ENCODE assay signal across 13 cellular contexts in the genomic region with DNA sequence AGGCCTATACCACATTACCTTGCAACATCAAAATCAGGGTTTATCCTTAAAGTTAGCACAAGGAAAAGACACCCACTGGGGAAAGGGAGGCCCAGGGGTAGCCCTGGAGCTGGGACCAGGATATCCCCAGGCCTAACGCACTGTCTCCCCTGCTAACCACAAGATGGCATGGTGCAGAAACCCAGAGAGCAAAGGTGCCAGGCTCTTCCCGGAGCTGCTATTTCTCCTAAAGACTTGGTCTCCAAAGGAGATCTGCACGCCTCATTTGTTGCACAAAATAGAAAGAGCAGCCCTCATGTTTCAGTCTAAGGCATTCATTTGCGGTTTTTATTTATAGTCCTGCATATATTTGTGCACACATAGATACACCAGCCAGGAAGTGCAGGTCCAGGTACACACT.
A peak's percentile ranks its signal among the peaks of the same experiment; 100 is the strongest.
DNase-seq lines count a peak whose midpoint lies in the region; ATAC-seq and TF ChIP-seq lines count a peak whose summit lies in the region.
"Had no signal": no experiment of that assay in that cellular context is flagged by ENCODE, and none has a peak within 500 bp of the region (broad histone marks: within the 10 kb centered on the region; RNA-seq: fewer than 3 reads in every experiment).

No MANE protein-coding gene starts in this region.

- H3K14ac ChIP-seq in neuronal stem cell (ENCODE audit: low read length): no peak overlapping the region

- no peak overlapping the region for H3K9ac ChIP-seq in neuronal stem cell (ENCODE audit: low read depth, low read length, poor library complexity)

- no peak overlapping the region for H3K23ac ChIP-seq in neuronal stem cell (ENCODE audit: low read depth, low read length, poor library complexity)

- no peak overlapping the region for H2BK5ac ChIP-seq in neuronal stem cell (ENCODE audit: low read length)

- peak; percentile 61 for TF ChIP-seq CTCF in VCaP (conservative IDR thresholded peaks at IDR 0.05)

- no peak overlapping the region for H3K18ac ChIP-seq in neuronal stem cell (ENCODE audit: low read length)

- no peak overlapping the region for H4K91ac ChIP-seq in neuronal stem cell (ENCODE audit: low read depth, low read length, poor library complexity)

- H2BK15ac ChIP-seq in neuronal stem cell (ENCODE audit: low read length): no peak overlapping the region

- H3K4me1 ChIP-seq in neuronal stem cell (ENCODE audit: control insufficient read depth in 2 of 2, insufficient read depth in 1 of 2, low read depth in 1 of 2, low read length in 2 of 2): peaks cover 11 to 14% of the 10 kb centered on the region in 2 donors

- no peaks in the 10 kb centered on the region for H3K27me3 ChIP-seq in neuronal stem cell (ENCODE audit: control insufficient read depth in 3 of 3, insufficient read depth in 3 of 3, low read depth in 1 of 3, low read length in 3 of 3)

- no peak overlapping the region for H2BK120ac ChIP-seq in neuronal stem cell (ENCODE audit: low read depth, low read length)

- peak overlapping the region; percentile 92 for H4K8ac ChIP-seq in neuronal stem cell (ENCODE audit: low read depth, low read length)

- H3K4ac ChIP-seq in neuronal stem cell (ENCODE audit: low read length): no peak overlapping the region

- no peak for ATAC-seq in HG03135 (IDR thresholded peaks at IDR 0.05; ENCODE audit: unreplicated experiment)

- H2AFZ ChIP-seq in neuronal stem cell (ENCODE audit: low read length): peak overlapping the region; percentile 40

- no CpG with 5 or more reads among the region's 4 CpGs for WGBS in neuronal stem cell (ENCODE audit: extremely low coverage in 2 of 2, insufficient read length in 2 of 2, insufficient replicate concordance in 1 of 2), 2 donors

- H2BK12ac ChIP-seq in neuronal stem cell (ENCODE audit: low read length): no peak overlapping the region

- peak overlapping the region; percentile 58 for H3K27ac ChIP-seq in VCaP
- no peak overlapping the region for H3K27ac ChIP-seq in neuronal stem cell (replicated peaks; ENCODE audit: low read length)

- H3K36me3 ChIP-seq in neuronal stem cell (replicated peaks in 1 of 2; ENCODE audit: control insufficient read depth in 2 of 2, insufficient read depth in 2 of 2, low read length in 2 of 2): no peaks in the 10 kb centered on the region

- H3K9me3 ChIP-seq in neuronal stem cell (replicated peaks in 1 of 2; ENCODE audit: control insufficient read depth in 2 of 2, insufficient read depth in 1 of 2, low read depth in 1 of 2, low read length in 2 of 2): peaks cover 0 to 3% of the 10 kb centered on the region in 2 donors

- H2AK5ac ChIP-seq in neuronal stem cell (ENCODE audit: low read depth, low read length): no peak overlapping the region

- no peak overlapping the region for H3K4me2 ChIP-seq in neuronal stem cell (ENCODE audit: insufficient read depth, low read length, poor library complexity, severe bottlenecking)

- peaks cover 3% of the 10 kb centered on the region for H3K79me1 ChIP-seq in neuronal stem cell (ENCODE audit: low read depth, low read length)

- no peak overlapping the region for H3K4me3 ChIP-seq in neuronal stem cell (ENCODE audit: low read length in 2 of 2)

- DNase-seq in DMS79 (lab: John Stamatoyannopoulos, UW): peak; percentile 85
- DNase-seq in NCI-H2081 (lab: John Stamatoyannopoulos, UW): peak; percentile 45 to 68
- no peak for DNase-seq in neuronal stem cell (ENCODE audit: low spot score)
- no peak for DNase-seq in SKM-1 treated with dmso at 0.1 percent for 144 hours (lab: John Stamatoyannopoulos, UW; ENCODE audit: unreplicated experiment)
- DNase-seq in NK-92 treated with Interleukin-12 subunit alpha and Interleukin-12 subunit beta, amount 100 ng/mL, for 24 hours (lab: John Stamatoyannopoulos, UW): no peak
- DNase-seq in GDM1 (lab: John Stamatoyannopoulos, UW): no peak
- DNase-seq: activated CD8-positive, alpha-beta memory T cell treated with anti-CD3 and anti-CD28 coated beads, Interleukin-2, amount 50 U/mL, for 48 hours; HFFc6; Kasumi-1; occipital lobe; T-helper 1 cell had no signal

Comparison
In these comparisons a context has a peak if more than half of its experiments do, and no peak if none do; other contexts are left out.
1. DNase-seq: peak in DMS79 (single experiment) and NCI-H2081 (2 of 2); none in neuronal stem cell (single experiment), SKM-1 treated with dmso at 0.1 percent for 144 hours (single experiment), NK-92 treated with Interleukin-12 subunit alpha and Interleukin-12 subunit beta, amount 100 ng/mL, for 24 hours (single experiment) and GDM1 (single experiment).